8 cellular contexts compared by ENCODE assay signal in genomic region chr18:32018331-32019250, GRCh38. TPM values are rescaled to one million over a fixed set of nuclear protein-coding genes. Genes with fewer than 3 reads are reported as not detected.
DNase-seq lines count a peak whose midpoint lies in the region; ATAC-seq and TF ChIP-seq lines count a peak whose summit lies in the region.

Gene RNF125, plus strand, starts transcription at chr18:32018825. Its CDS starts 39 bp downstream, at chr18:32018864.

- peaks cover 4% of the 10 kb centered on the region for H3K27me3 ChIP-seq in A673 (replicated peaks; ENCODE audit: insufficient read depth, low read depth, low read length, poor library complexity)

- CTCF ChIA-PET in A673 (lab: Charles Lee) (interaction anchor here (0.9 kb wide), 1 partner anchor 41 kb away, joined by 3 read pairs; no protein-coding TSS in a partner anchor), WTC11 (lab: Charles Lee) (interaction anchor here (0.8 to 1.9 kb wide), 7 partner anchors 8 to 408 kb away, joined by 3 to 9 read pairs (median 3); no protein-coding TSS in a partner anchor)

- peak; percentile 88 for ATAC-seq in GM18858 (IDR thresholded peaks at IDR 0.05; ENCODE audit: unreplicated experiment)
- peak; percentile 85 for ATAC-seq in HG03066 (IDR thresholded peaks at IDR 0.05; ENCODE audit: low read depth, unreplicated experiment)
- peak; percentile 88 for ATAC-seq in WTC11

- H3K36me3 ChIP-seq in A673 (ENCODE audit: insufficient read depth, low read length, poor library complexity, severe bottlenecking) = no peaks in the 10 kb centered on the region

- intact Hi-C loops in A673 (cut with micrococcal nuclease; ENCODE audit: unreplicated experiment) = no loop called here

- peak within 1 kb of the TSS; percentile 91 for H3K4me3 Mint-ChIP-seq in WTC11

- peaks cover 15% of the 10 kb centered on the region for H3K27me3 Mint-ChIP-seq in WTC11 (ENCODE audit: low read depth)

- peak within 1 kb of the TSS; percentile 95 for H3K27ac Mint-ChIP-seq in WTC11

- H3K4me3 ChIP-seq in A673 (ENCODE audit: low read depth, low read length, poor library complexity, severe bottlenecking) = peak within 1 kb of the TSS; percentile 54
- H3K4me3 ChIP-seq in cardiac fibroblast (replicated peaks in 1 of 2; ENCODE audit: low read depth in 2 of 2, low read length in 2 of 2) = peak within 1 kb of the TSS; percentile 57 to 58

- no TSS peak for BruUV-seq in A673 (replicated peaks; lab: Mats Ljungman, UMichigan)

- TF ChIP-seq CTCF in A673 (conservative IDR thresholded peaks at IDR 0.05; ENCODE audit: low read depth, low read length) (no peak), WTC11 (IDR thresholded peaks at IDR 0.05) (no peak), cardiac fibroblast (IDR thresholded peaks at IDR 0.05; ENCODE audit: low read depth, low read length) (no peak)

- DNase-seq in A673 (ENCODE audit: low spot score) (peak; percentile 86), NCI-H2196 (lab: John Stamatoyannopoulos, UW; ENCODE audit: unreplicated experiment) (peak; percentile 51), WTC11 (ENCODE audit: low spot score) (peak; percentile 89), cardiac fibroblast (ENCODE audit: low read depth in 2 of 2) (peak; percentile 72 to 79), islet precursor cell (peak; percentile 96)
- peak; percentile 77 for DNase-seq in stimulated activated CD4-positive, alpha-beta T cell treated with anti-CD3 and anti-CD28 coated beads, Interleukin-12 subunit alpha, Interleukin-12 subunit beta, amount 100 ng/mL, for 4 hours

- no peaks in the 10 kb centered on the region for H3K9me3 Mint-ChIP-seq in WTC11

- peaks cover 32% of the 10 kb centered on the region for H3K4me1 Mint-ChIP-seq in WTC11

- H3K27ac ChIP-seq in A673 (ENCODE audit: low read depth, low read length, poor library complexity, severe bottlenecking) = no peak within 1 kb of the TSS

- peaks cover 7% of the 10 kb centered on the region for H3K4me1 ChIP-seq in A673 (ENCODE audit: insufficient read depth, low read length, poor library complexity, severe bottlenecking)

- POLR2A ChIA-PET in A673 (lab: Charles Lee; ENCODE audit: low non-redundant PET) = no interaction called here
- POLR2A ChIA-PET in WTC11 (lab: Charles Lee) = interaction anchor here (0.5 to 2.5 kb wide), 4 partner anchors 9 to 76 kb away, joined by 3 to 15 read pairs (median 8); partner anchors contain the start of genes RNF138 and TRAPPC8

- no peaks in the 10 kb centered on the region for H3K9me3 ChIP-seq in A673 (ENCODE audit: low read depth, low read length, poor library complexity, severe bottlenecking)

- peaks cover 2% of the 10 kb centered on the region; the same call in 1 of the 2 replicates for H3K36me3 Mint-ChIP-seq in WTC11

TF ChIP-seq in WTC11, 78 proteins besides CTCF, POLR2A, EP300 and RAD21 (continues in another document):
- TF ChIP-seq CREM (CRISPR knock-in tag; IDR thresholded peaks at IDR 0.05) (0 out of 2 replicates have a peak, but pooled peaks have one; percentile 45), TEAD4 (CRISPR knock-in tag; IDR thresholded peaks at IDR 0.05) (no peak), E2F5 (CRISPR knock-in tag; IDR thresholded peaks at IDR 0.05) (peak; percentile 69; the same call in 1 of the 2 replicates), NR3C1 (CRISPR knock-in tag; conservative IDR thresholded peaks at IDR 0.05; ENCODE audit: low read depth) (no peak), ETV6 (CRISPR knock-in tag; IDR thresholded peaks at IDR 0.05) (peak; percentile 82), ZBTB21 (CRISPR knock-in tag; IDR thresholded peaks at IDR 0.05; ENCODE audit: borderline replicate concordance) (peak; percentile 82; the same call in 1 of the 2 replicates), USF1 (CRISPR knock-in tag; IDR thresholded peaks at IDR 0.05) (no peak; the same call in 1 of the 2 replicates), ESRRA (CRISPR knock-in tag; IDR thresholded peaks at IDR 0.05; ENCODE audit: borderline replicate concordance) (peak; percentile 75; the same call in 1 of the 2 replicates), ZNF317 (CRISPR knock-in tag; IDR thresholded peaks at IDR 0.05; ENCODE audit: borderline replicate concordance, low read depth) (0 out of 2 replicates have a peak, but pooled peaks have one; percentile 32), TEAD1 (CRISPR knock-in tag; IDR thresholded peaks at IDR 0.05) (peak; percentile 40; the same call in 1 of the 2 replicates), ZNF138 (CRISPR knock-in tag; conservative IDR thresholded peaks at IDR 0.05) (0 out of 2 replicates have a peak, but pooled peaks have one; percentile 27), GTF2I (CRISPR knock-in tag; conservative IDR thresholded peaks at IDR 0.05) (no peak), FOXP4 (CRISPR knock-in tag; IDR thresholded peaks at IDR 0.05) (peak; percentile 89), IRF1 (CRISPR knock-in tag; IDR thresholded peaks at IDR 0.05) (peak; percentile 92), FOXP1 (CRISPR knock-in tag; IDR thresholded peaks at IDR 0.05; ENCODE audit: borderline replicate concordance) (peak; percentile 94; the same call in 1 of the 2 replicates), ZNF232 (CRISPR knock-in tag; IDR thresholded peaks at IDR 0.05) (0 out of 2 replicates have a peak, but pooled peaks have one; percentile 15)
- TF ChIP-seq, protein P1, sequence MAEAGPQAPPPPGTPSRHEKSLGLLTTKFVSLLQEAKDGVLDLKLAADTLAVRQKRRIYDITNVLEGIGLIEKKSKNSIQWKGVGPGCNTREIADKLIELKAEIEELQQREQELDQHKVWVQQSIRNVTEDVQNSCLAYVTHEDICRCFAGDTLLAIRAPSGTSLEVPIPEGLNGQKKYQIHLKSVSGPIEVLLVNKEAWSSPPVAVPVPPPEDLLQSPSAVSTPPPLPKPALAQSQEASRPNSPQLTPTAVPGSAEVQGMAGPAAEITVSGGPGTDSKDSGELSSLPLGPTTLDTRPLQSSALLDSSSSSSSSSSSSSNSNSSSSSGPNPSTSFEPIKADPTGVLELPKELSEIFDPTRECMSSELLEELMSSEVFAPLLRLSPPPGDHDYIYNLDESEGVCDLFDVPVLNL (CRISPR knock-in tag; IDR thresholded peaks at IDR 0.05; ENCODE audit: borderline replicate concordance, low read depth) = no peak
- TF ChIP-seq, protein P2, sequence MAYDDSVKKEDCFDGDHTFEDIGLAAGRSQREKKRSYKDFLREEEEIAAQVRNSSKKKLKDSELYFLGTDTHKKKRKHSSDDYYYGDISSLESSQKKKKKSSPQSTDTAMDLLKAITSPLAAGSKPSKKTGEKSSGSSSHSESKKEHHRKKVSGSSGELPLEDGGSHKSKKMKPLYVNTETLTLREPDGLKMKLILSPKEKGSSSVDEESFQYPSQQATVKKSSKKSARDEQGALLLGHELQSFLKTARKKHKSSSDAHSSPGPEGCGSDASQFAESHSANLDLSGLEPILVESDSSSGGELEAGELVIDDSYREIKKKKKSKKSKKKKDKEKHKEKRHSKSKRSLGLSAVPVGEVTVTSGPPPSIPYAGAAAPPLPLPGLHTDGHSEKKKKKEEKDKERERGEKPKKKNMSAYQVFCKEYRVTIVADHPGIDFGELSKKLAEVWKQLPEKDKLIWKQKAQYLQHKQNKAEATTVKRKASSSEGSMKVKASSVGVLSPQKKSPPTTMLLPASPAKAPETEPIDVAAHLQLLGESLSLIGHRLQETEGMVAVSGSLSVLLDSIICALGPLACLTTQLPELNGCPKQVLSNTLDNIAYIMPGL (CRISPR knock-in tag; IDR thresholded peaks at IDR 0.05) = peak; percentile 83; the same call in 1 of the 2 replicates

RNA-seq across cellular contexts. Expression of gene RNF125, which starts in this region (rescaled TPM):
- total RNA-seq in A673 (2021) (1.2 and 1.5 TPM in 2 replicates), WTC11 (2021) (13.8 to 14.9 TPM (median 14.4 TPM) in 3 replicates)
